In genomic region chr9:91127653-91128052, GRCh38 we compare ENCODE assay signal across 19 cellular contexts.
"Had no signal": no experiment of that assay in that cellular context is flagged by ENCODE, and none has a peak within 500 bp of the region (broad histone marks: within the 10 kb centered on the region; RNA-seq: fewer than 3 reads in every experiment).

No MANE protein-coding gene starts in this region.

- H3K27me3 ChIP-seq: brain microvascular endothelial cell, left lung, upper lobe of right lung had no signal

- FAIRE-seq: endometrium, TTC549 had no signal

- H3K36me3 Mint-ChIP-seq: activated CD4-positive, alpha-beta memory T cell treated with anti-CD3 and anti-CD28 coated beads for 36 hours had no signal

- H3K27ac Mint-ChIP-seq: activated B cell treated with CpG ODN at 0.5 μM for 24 hours; activated CD4-positive, alpha-beta memory T cell treated with anti-CD3 and anti-CD28 coated beads for 36 hours; activated naive CD8-positive, alpha-beta T cell; activated T-helper 1 cell treated with anti-CD3 and anti-CD28 coated beads, Interleukin-12 subunit alpha, Interleukin-12 subunit beta, Interleukin-2, Interleukin-4 antibody, amounts not matched to agents 30 ng/mL and 10 ng/mL and 1 ng/mL, durations not matched to agents 14 hours and 24 hours and 36 hours; stimulated activated naive B cell treated with anti-CD40 and anti-IgM and Interleukin-4, amounts not matched to agents 10 μg/mL and 1 μg/mL and 100 μg/mL, for 72 hours; T-helper 2 cell treated with Interferon-gamma antibody and Interleukin-4, amounts not matched to agents 5 μg/mL and 100 μg/mL, for 36 hours had no signal

- DNase-seq: activated B cell treated with CpG ODN at 0.5 μM for 24 hours; activated CD4-positive, alpha-beta memory T cell treated with anti-CD3 and anti-CD28 coated beads for 36 hours; activated CD4-positive, alpha-beta T cell treated with anti-CD3 and anti-CD28 coated beads for 4 hours; activated T-cell treated with anti-CD3 and anti-CD28 coated beads for 4 hours; amygdala; brain microvascular endothelial cell; cortex of kidney; hippocampal formation; kidney; left lung; occipital lobe; posterior cingulate gyrus; stimulated activated naive B cell treated with anti-CD40 and anti-IgM and Interleukin-4, amounts not matched to agents 10 μg/mL and 1 μg/mL and 100 μg/mL, for 72 hours; upper lobe of right lung had no signal

- ATAC-seq: left lung; stimulated activated naive B cell treated with anti-CD40 and anti-IgM and Interleukin-4, amounts not matched to agents 10 μg/mL and 1 μg/mL and 100 μg/mL, for 72 hours; upper lobe of right lung had no signal

- H3K4me3 Mint-ChIP-seq: activated B cell treated with CpG ODN at 0.5 μM for 24 hours; activated CD4-positive, alpha-beta memory T cell treated with anti-CD3 and anti-CD28 coated beads for 36 hours; activated naive CD8-positive, alpha-beta T cell; activated T-helper 1 cell treated with anti-CD3 and anti-CD28 coated beads, Interleukin-12 subunit alpha, Interleukin-12 subunit beta, Interleukin-2, Interleukin-4 antibody, amounts not matched to agents 30 ng/mL and 10 ng/mL and 1 ng/mL, durations not matched to agents 14 hours and 24 hours and 36 hours; stimulated activated naive B cell treated with anti-CD40 and anti-IgM and Interleukin-4, amounts not matched to agents 10 μg/mL and 1 μg/mL and 100 μg/mL, for 72 hours; T-helper 2 cell treated with Interferon-gamma antibody and Interleukin-4, amounts not matched to agents 5 μg/mL and 100 μg/mL, for 36 hours had no signal

- H3K27me3 Mint-ChIP-seq: activated naive CD8-positive, alpha-beta T cell; stimulated activated naive B cell treated with anti-CD40 and anti-IgM and Interleukin-4, amounts not matched to agents 10 μg/mL and 1 μg/mL and 100 μg/mL, for 72 hours had no signal

- H3K4me1 ChIP-seq: upper lobe of right lung had no signal

- H3K36me3 ChIP-seq: brain microvascular endothelial cell, left lung, upper lobe of right lung had no signal

- H3K9me3 Mint-ChIP-seq: activated B cell treated with CpG ODN at 0.5 μM for 24 hours had no signal

- H3K4me1 Mint-ChIP-seq: activated B cell treated with CpG ODN at 0.5 μM for 24 hours had no signal

- H3K27ac ChIP-seq: brain microvascular endothelial cell, left lung, upper lobe of right lung had no signal

- H3K9me3 ChIP-seq: left lung, upper lobe of right lung had no signal

- H3K4me3 ChIP-seq: left lung, upper lobe of right lung had no signal
